1 cellular context compared by ENCODE assay signal in genomic region chr7:44184874-44185446, GRCh38.
TF ChIP-seq lines count a peak whose summit lies in the region.

No MANE protein-coding gene starts in this region.

TF ChIP-seq in H1, 55 proteins besides CTCF, POLR2A, EP300 and RAD21:
- TF ChIP-seq SIN3A (conservative IDR thresholded peaks at IDR 0.05 in 1 of 2, IDR thresholded peaks at IDR 0.05 in 1 of 2; ENCODE audit: low read depth in 1 of 2, low read length in 2 of 2) = no peak
- no peak for TF ChIP-seq PHF8 (conservative IDR thresholded peaks at IDR 0.05; ENCODE audit: low read depth, low read length)
- TF ChIP-seq RXRA (IDR thresholded peaks at IDR 0.05; ENCODE audit: insufficient read depth, low read depth, low read length) = no peak
- TF ChIP-seq CEBPB (IDR thresholded peaks at IDR 0.05; ENCODE audit: low read depth, low read length) = no peak
- no peak for TF ChIP-seq CBX5 (IDR thresholded peaks at IDR 0.05; ENCODE audit: low read depth, low read length)
- no peak for TF ChIP-seq SRF (IDR thresholded peaks at IDR 0.05; ENCODE audit: low read depth, low read length)
- no peak for TF ChIP-seq EZH2 (IDR thresholded peaks at IDR 0.05; ENCODE audit: low read depth, low read length, severe bottlenecking)
- no peak for TF ChIP-seq HDAC6 (IDR thresholded peaks at IDR 0.05; ENCODE audit: low read depth, low read length)
- no peak for TF ChIP-seq JUN (IDR thresholded peaks at IDR 0.05; ENCODE audit: low read depth, low read length)
- TF ChIP-seq SIRT6 (IDR thresholded peaks at IDR 0.05; ENCODE audit: low read length) = no peak
- no peak for TF ChIP-seq KDM5A (IDR thresholded peaks at IDR 0.05; ENCODE audit: low read length)
- no peak for TF ChIP-seq CTBP2 (IDR thresholded peaks at IDR 0.05; ENCODE audit: borderline replicate concordance, insufficient read depth, insufficient read length, low read length)
- TF ChIP-seq TBP (IDR thresholded peaks at IDR 0.05; ENCODE audit: low read depth, low read length) = no peak
- no peak for TF ChIP-seq SP2 (IDR thresholded peaks at IDR 0.05; ENCODE audit: low read length)
- TF ChIP-seq, protein P1, sequence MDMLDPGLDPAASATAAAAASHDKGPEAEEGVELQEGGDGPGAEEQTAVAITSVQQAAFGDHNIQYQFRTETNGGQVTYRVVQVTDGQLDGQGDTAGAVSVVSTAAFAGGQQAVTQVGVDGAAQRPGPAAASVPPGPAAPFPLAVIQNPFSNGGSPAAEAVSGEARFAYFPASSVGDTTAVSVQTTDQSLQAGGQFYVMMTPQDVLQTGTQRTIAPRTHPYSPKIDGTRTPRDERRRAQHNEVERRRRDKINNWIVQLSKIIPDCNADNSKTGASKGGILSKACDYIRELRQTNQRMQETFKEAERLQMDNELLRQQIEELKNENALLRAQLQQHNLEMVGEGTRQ (IDR thresholded peaks at IDR 0.05; ENCODE audit: low read length) = no peak
- TF ChIP-seq GABPA (IDR thresholded peaks at IDR 0.05; ENCODE audit: borderline replicate concordance, insufficient read depth, low read length) = no peak
- no peak for TF ChIP-seq ASH2L (IDR thresholded peaks at IDR 0.05; ENCODE audit: low read length)
